Comparison of ENCODE assay signal across 11 cellular contexts in genomic region chr1:116711061-116711582, GRCh38. TPM values are rescaled to one million over a fixed set of nuclear protein-coding genes. Genes with fewer than 3 reads are reported as not detected.
DNase-seq lines count a peak whose midpoint lies in the region; ATAC-seq, FAIRE-seq and TF ChIP-seq lines count a peak whose summit lies in the region.
"Had no signal": no experiment of that assay in that cellular context is flagged by ENCODE, and none has a peak within 500 bp of the region (broad histone marks: within the 10 kb centered on the region; RNA-seq: fewer than 3 reads in every experiment).

No MANE protein-coding gene starts in this region.

- TF ChIP-seq POLR2A in K562 (conservative IDR thresholded peaks at IDR 0.05): no peak

- H3K27ac ChIP-seq in K562 (ENCODE audit: extremely low read depth, low read depth, low read length) (no peak overlapping the region), smooth muscle cell (ENCODE audit: low read depth) (no peak overlapping the region)

- no peak for FAIRE-seq in K562 (lab: Jason Lieb, UNC)

- BruUV-seq in K562 (replicated peaks; lab: Mats Ljungman, UMichigan): no TSS peak

- POLR2A ChIA-PET in K562 (lab: Yijun Ruan, JAX): interaction anchor here (0.6 to 1.3 kb wide), 2 partner anchors 141 to 349 kb away, joined by 3 to 4 read pairs; partner anchors contain the start of gene TTF2

- H3K4me3 ChIP-seq in K562: no peak overlapping the region
- no peak overlapping the region for H3K4me3 ChIP-seq in smooth muscle cell

- intact Hi-C loops in K562 (cut with micrococcal nuclease): no loop called here

- in situ Hi-C loops in K562 (cut with MboI): no loop called here

- H3K9me1 ChIP-seq in K562 (ENCODE audit: control insufficient read depth, insufficient read depth, low read length): no peaks in the 10 kb centered on the region

- no peak overlapping the region for H3K9ac ChIP-seq in K562 (ENCODE audit: insufficient read depth in 1 of 2, low read depth in 2 of 2, low read length in 2 of 2)
- H3K9ac ChIP-seq in smooth muscle cell (ENCODE audit: low read depth): no peak overlapping the region

- peak overlapping the region; percentile 46 for H2AFZ ChIP-seq in K562 (ENCODE audit: low read depth, low read length)
- H2AFZ ChIP-seq in smooth muscle cell (ENCODE audit: low read depth): peak overlapping the region; percentile 90

- TF ChIP-seq EP300 in K562 (IDR thresholded peaks at IDR 0.05; ENCODE audit: low read length): no peak

- H3K36me3 ChIP-seq in K562 (ENCODE audit: control insufficient read depth, insufficient read depth, low read length) (no peaks in the 10 kb centered on the region), smooth muscle cell (ENCODE audit: low read depth) (no peaks in the 10 kb centered on the region)

- 8% methylated on average over 1 of the region's 1 CpG for WGBS in K562 (ENCODE audit: insufficient coverage, low coverage, missing lambda C conversion rate)
- 100% methylated on average over 1 of the region's 1 CpG for WGBS in smooth muscle cell (ENCODE audit: low lambda C conversion rate)

- no peak; the same call in 1 of the 3 replicates for ATAC-seq in K562
- no peak for ATAC-seq in HG03457 (IDR thresholded peaks at IDR 0.05; ENCODE audit: unreplicated experiment)

- CTCF ChIA-PET in K562 (lab: Yijun Ruan, JAX; ENCODE audit: low intra/inter-chr PET ratio): no interaction called here

- TF ChIP-seq CTCF in K562 (IDR thresholded peaks at IDR 0.05 in 2 of 3, conservative IDR thresholded peaks at IDR 0.05 in 1 of 3; ENCODE audit: insufficient read depth in 2 of 3, low read depth in 1 of 3, low read length in 3 of 3) (no peak), smooth muscle cell (IDR thresholded peaks at IDR 0.05; ENCODE audit: borderline replicate concordance, insufficient read depth, poor library complexity, severe bottlenecking) (no peak)

- no peaks in the 10 kb centered on the region for H3K9me3 ChIP-seq in K562 (replicated peaks; ENCODE audit: control insufficient read depth, insufficient read depth, low read depth, low read length)
- H3K9me3 ChIP-seq in smooth muscle cell (replicated peaks; ENCODE audit: low read depth): no peaks in the 10 kb centered on the region

- no peaks in the 10 kb centered on the region for H3K27me3 ChIP-seq in K562 (ENCODE audit: control insufficient read depth in 2 of 2, insufficient read depth in 2 of 2, low read length in 2 of 2)
- H3K27me3 ChIP-seq in smooth muscle cell (ENCODE audit: low read depth): no peaks in the 10 kb centered on the region

- peak; percentile 76 for DNase-seq in NCI-H2107 treated with DMSO at 0.1 percent for 48 hours (lab: John Stamatoyannopoulos, UW; ENCODE audit: unreplicated experiment)
- no peak for DNase-seq in NCI-H2107 (lab: John Stamatoyannopoulos, UW)
- peak; percentile 87 for DNase-seq in NCI-H2029 treated with DMSO at 0.1 percent for 48 hours (lab: John Stamatoyannopoulos, UW)
- DNase-seq in K562 (ENCODE audit: extremely low read depth in 1 of 4, low spot score in 3 of 4): no peak
- no peak for DNase-seq in smooth muscle cell (lab: John Stamatoyannopoulos, UW; ENCODE audit: unreplicated experiment)
- no peak for DNase-seq in HPDE6-E6E7 (ENCODE audit: extremely low spot score)
- DNase-seq in NCI-H226: no peak
- DNase-seq: NK-92 treated with Interleukin-12 subunit alpha and Interleukin-12 subunit beta, amount 100 ng/mL, for 24 hours had no signal

- no peak for TF ChIP-seq RAD21 in K562 (CRISPR knock-in tag; conservative IDR thresholded peaks at IDR 0.05 in 1 of 2, IDR thresholded peaks at IDR 0.05 in 1 of 2)

- H3F3A ChIP-seq in smooth muscle cell (ENCODE audit: low read depth): peaks cover 2% of the 10 kb centered on the region

- H3K4me2 ChIP-seq in K562 (ENCODE audit: insufficient read depth, low read length) (no peak overlapping the region), smooth muscle cell (peak overlapping the region; percentile 51)

- H3K4me1 ChIP-seq in K562 (replicated peaks in 1 of 2; ENCODE audit: control insufficient read depth in 2 of 2, insufficient read depth in 2 of 2, low read length in 2 of 2) (no peaks in the 10 kb centered on the region; a peak in 1 of 5 replicates), smooth muscle cell (ENCODE audit: low read depth) (peaks cover 7% of the 10 kb centered on the region)

- H4K20me1 ChIP-seq in K562 (replicated peaks; ENCODE audit: control insufficient read depth, insufficient read depth, low read length) (no peaks in the 10 kb centered on the region), smooth muscle cell (ENCODE audit: low read depth) (no peaks in the 10 kb centered on the region)

- H3K79me2 ChIP-seq in K562 (ENCODE audit: control insufficient read depth, insufficient read depth, low read length) (no peaks in the 10 kb centered on the region), smooth muscle cell (ENCODE audit: low read depth) (no peaks in the 10 kb centered on the region)

TF ChIP-seq in K562, 482 proteins besides CTCF, POLR2A, EP300 and RAD21:
- peak; percentile 49; the same call in 1 of the 2 replicates for TF ChIP-seq PKNOX1 (IDR thresholded peaks at IDR 0.05)
- no peak for TF ChIP-seq CXXC5 (CRISPR knock-in tag; IDR thresholded peaks at IDR 0.05)

RNA-seq across cellular contexts. Expression of gene CD2, which starts 43.1 kb away (rescaled TPM):
- total RNA-seq in K562 (2011; cell fraction: chromatin; rRNA removed; ENCODE audit: low replicate concordance): not detected in 2 replicates
- total RNA-seq in K562 (2011; cell fraction: nucleolus; rRNA removed): not detected in 2 replicates
- not detected in 2 replicates for total RNA-seq in K562 (2011; cell fraction: nucleoplasm; rRNA removed)
- not detected in 2 replicates for total RNA-seq in K562 (2014; rRNA removed)
- total RNA-seq in K562 (2014; rRNA removed; fragmentation: Illumina TruSeq; extraction: Trizol): not detected in 2 replicates
- not detected in 2 replicates for total RNA-seq in K562 (2015; rRNA removed; fragmentation: Illumina TruSeq; extraction: Trizol)
- total RNA-seq in K562 (2021): 0.16 and 0.29 TPM in 2 replicates
- polyA plus RNA-seq in K562 (2011; rRNA removed): not detected in 2 replicates
- not detected in 2 replicates for polyA plus RNA-seq in K562 (2011; cell fraction: cytosol; rRNA removed)
- not detected in 2 replicates for polyA plus RNA-seq in K562 (2011; cell fraction: nucleus; rRNA removed)
- 0.06 TPM in 1 of 2 replicates, not detected in the other for polyA plus RNA-seq in K562 (2012)
- 0.07 TPM in 1 of 2 replicates, not detected in the other for polyA plus RNA-seq in K562 (2014; fragmentation: Illumina TruSeq; extraction: Trizol)
- not detected for polyA plus RNA-seq in K562 (2014; fragmentation: Nextera tagmentation; extraction: Ambion mirVana)
- polyA plus RNA-seq in K562 (2014; rRNA removed): not detected in 2 replicates
- not detected in 2 replicates for polyA minus RNA-seq in K562 (2011; rRNA and poly(A)+ RNA removed)
- not detected in 2 replicates for polyA minus RNA-seq in K562 (2011; cell fraction: cytosol; rRNA and poly(A)+ RNA removed)
- not detected in 2 replicates for polyA minus RNA-seq in K562 (2011; cell fraction: nucleus; rRNA and poly(A)+ RNA removed)
- total RNA-seq in smooth muscle cell: not detected in 2 replicates
- polyA plus RNA-seq in smooth muscle cell: not detected in 2 replicates
- total RNA-seq: A673, epithelial cell of proximal tubule had no signal

RNA-seq across cellular contexts. Expression of gene IGSF3, which starts 43.6 kb away (rescaled TPM):
- 16.2 and 27.0 TPM in 2 replicates for total RNA-seq in K562 (2011; cell fraction: chromatin; rRNA removed; ENCODE audit: low replicate concordance)
- total RNA-seq in K562 (2011; cell fraction: nucleolus; rRNA removed): 35.1 and 40.4 TPM in 2 replicates
- 25.1 and 28.2 TPM in 2 replicates for total RNA-seq in K562 (2011; cell fraction: nucleoplasm; rRNA removed)
- total RNA-seq in K562 (2014; rRNA removed) (13.1 and 15.1 TPM in 2 replicates), K562 (2014; rRNA removed; fragmentation: Illumina TruSeq; extraction: Trizol) (7.5 and 7.8 TPM in 2 replicates), K562 (2015; rRNA removed; fragmentation: Illumina TruSeq; extraction: Trizol) (7.5 and 8.3 TPM in 2 replicates), K562 (2021) (14.4 and 15.0 TPM in 2 replicates), smooth muscle cell (28.4 and 31.5 TPM in 2 replicates)
- polyA plus RNA-seq in K562 (2011; rRNA removed) (7.7 and 8.9 TPM in 2 replicates), K562 (2014; fragmentation: Illumina TruSeq; extraction: Trizol) (10.8 and 11.5 TPM in 2 replicates), K562 (2014; fragmentation: Nextera tagmentation; extraction: Ambion mirVana) (1 to 10 TPM; 1.1 to 1.2 TPM), K562 (2014; rRNA removed) (7.9 and 8.4 TPM in 2 replicates), smooth muscle cell (11.9 and 16.3 TPM in 2 replicates)
- polyA plus RNA-seq in K562 (2011; cell fraction: cytosol; rRNA removed): 10.0 and 16.2 TPM in 2 replicates
- polyA plus RNA-seq in K562 (2011; cell fraction: nucleus; rRNA removed): 10.1 and 17.6 TPM in 2 replicates
- polyA plus RNA-seq in K562 (2012): 8.7 and 14.2 TPM in 2 replicates
- polyA minus RNA-seq in K562 (2011; rRNA and poly(A)+ RNA removed): 9.8 and 14.9 TPM in 2 replicates
- polyA minus RNA-seq in K562 (2011; cell fraction: cytosol; rRNA and poly(A)+ RNA removed): 14.1 and 16.5 TPM in 2 replicates
- polyA minus RNA-seq in K562 (2011; cell fraction: nucleus; rRNA and poly(A)+ RNA removed): 9.7 and 10.1 TPM in 2 replicates

Comparison
In these comparisons a context has a peak if more than half of its experiments do, and no peak if none do; other contexts are left out.
1. DNase-seq: peak in NCI-H2107 treated with DMSO at 0.1 percent for 48 hours (single experiment) and NCI-H2029 treated with DMSO at 0.1 percent for 48 hours (single experiment); none in NCI-H2107 (single experiment), K562 (0 of 4), smooth muscle cell (single experiment), HPDE6-E6E7 (single experiment) and NCI-H226 (single experiment).